ENCODE assay signal across 8 cellular contexts in the genomic region with DNA sequence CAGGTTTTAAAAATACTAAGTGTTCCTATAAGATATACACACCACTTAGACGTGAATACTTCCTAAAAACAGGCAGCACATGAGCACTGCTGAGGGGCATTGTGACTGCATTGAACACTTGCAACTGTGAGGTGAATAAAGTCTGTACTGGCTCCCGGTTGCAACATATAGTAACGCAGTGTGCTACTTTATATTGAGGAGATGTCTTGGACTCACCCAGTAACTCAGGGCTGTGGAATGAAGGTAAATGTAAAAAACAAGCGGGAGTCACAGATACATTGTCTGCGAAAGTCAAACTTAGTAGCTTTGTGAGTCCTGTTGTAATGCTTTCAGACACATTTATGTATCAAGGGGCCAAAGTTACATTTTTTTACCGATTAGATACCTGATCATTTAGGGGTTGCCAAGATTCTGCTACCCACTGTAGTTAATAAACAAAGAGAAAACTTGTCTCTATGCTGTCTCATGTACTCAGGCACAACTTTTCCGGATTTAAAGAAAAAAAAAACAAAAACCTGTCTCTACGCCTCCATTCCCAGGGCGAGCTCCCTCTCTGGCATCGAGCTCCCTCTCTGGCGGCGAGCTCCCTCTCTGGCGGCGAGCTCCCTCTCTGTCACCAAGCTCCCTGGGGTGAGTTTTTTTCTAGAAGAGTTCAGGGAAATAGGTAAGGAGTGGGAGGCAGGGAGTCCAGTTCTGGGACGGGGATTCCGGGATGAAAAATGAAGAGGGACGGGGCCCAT. TPM values are rescaled to one million over a fixed set of nuclear protein-coding genes. Genes with fewer than 3 reads are reported as not detected.
DNase-seq lines count a peak whose midpoint lies in the region; ATAC-seq and TF ChIP-seq lines count a peak whose summit lies in the region.

No MANE protein-coding gene starts in this region.

- no peak for TF ChIP-seq CTCF in activated CD8-positive, alpha-beta T cell treated with anti-CD3 and anti-CD28 coated beads for 36 hours (IDR thresholded peaks at IDR 0.05)
- no peak for TF ChIP-seq CTCF in gastroesophageal sphincter (IDR thresholded peaks at IDR 0.05)

- peak overlapping the region; percentile 95 for H3K4me3 Mint-ChIP-seq in activated naive CD4-positive, alpha-beta T cell treated with anti-CD3 and anti-CD28 coated beads, Interleukin-2, amount 50 U/mL, for 24 hours
- peak overlapping the region; percentile 90 for H3K4me3 Mint-ChIP-seq in activated CD8-positive, alpha-beta T cell treated with anti-CD3 and anti-CD28 coated beads for 36 hours

- no peak for TF ChIP-seq POLR2A in gastroesophageal sphincter (IDR thresholded peaks at IDR 0.05)

- no peak for DNase-seq in activated naive CD4-positive, alpha-beta T cell treated with anti-CD3 and anti-CD28 coated beads, Interleukin-2, amount 50 U/mL, for 16 hours
- DNase-seq in activated CD8-positive, alpha-beta T cell treated with anti-CD3 and anti-CD28 coated beads for 36 hours: no peak
- DNase-seq in NCI-H2196 (lab: John Stamatoyannopoulos, UW; ENCODE audit: unreplicated experiment) (no peak), medulla oblongata (ENCODE audit: extremely low spot score) (no peak)

- H3K9me3 ChIP-seq in gastroesophageal sphincter: no peaks in the 10 kb centered on the region
- H3K9me3 ChIP-seq in subcutaneous abdominal adipose tissue (ENCODE audit: control insufficient read depth in 5 of 5, low read length in 5 of 5): no peaks in the 10 kb centered on the region

- H3K27me3 Mint-ChIP-seq in activated naive CD4-positive, alpha-beta T cell treated with anti-CD3 and anti-CD28 coated beads, Interleukin-2, amount 50 U/mL, for 24 hours: no peaks in the 10 kb centered on the region
- no peaks in the 10 kb centered on the region for H3K27me3 Mint-ChIP-seq in activated CD8-positive, alpha-beta T cell treated with anti-CD3 and anti-CD28 coated beads for 36 hours

- 62 to 79% methylated on average over 9 to 10 of the region's 17 CpGs for WGBS in gastroesophageal sphincter (ENCODE audit: low coverage in 1 of 2), 2 donors

- peaks cover 50% of the 10 kb centered on the region for H3K4me1 Mint-ChIP-seq in activated naive CD4-positive, alpha-beta T cell treated with anti-CD3 and anti-CD28 coated beads, Interleukin-2, amount 50 U/mL, for 24 hours
- peaks cover 41% of the 10 kb centered on the region for H3K4me1 Mint-ChIP-seq in activated CD8-positive, alpha-beta T cell treated with anti-CD3 and anti-CD28 coated beads for 36 hours (ENCODE audit: low read depth)

- H3K4me3 ChIP-seq in gastroesophageal sphincter (peak overlapping the region in 1 of 2 donors; percentile 79), subcutaneous abdominal adipose tissue (ENCODE audit: low read depth in 1 of 5, low read length in 5 of 5) (peak overlapping the region in 4 of 5 donors; percentile 69 to 88 (median 80))

- no peaks in the 10 kb centered on the region for H3K9me3 Mint-ChIP-seq in activated naive CD4-positive, alpha-beta T cell treated with anti-CD3 and anti-CD28 coated beads, Interleukin-2, amount 50 U/mL, for 24 hours
- H3K9me3 Mint-ChIP-seq in activated CD8-positive, alpha-beta T cell treated with anti-CD3 and anti-CD28 coated beads for 36 hours: no peaks in the 10 kb centered on the region

- POLR2A ChIA-PET in activated CD8-positive, alpha-beta T cell treated with anti-CD3 and anti-CD28 coated beads for 36 hours (lab: Charles Lee): interaction anchor here (0.7 to 1.5 kb wide), 3 partner anchors 15 to 141 kb away, joined by 3 to 4 read pairs (median 3); a partner anchor contains a TSS

- CTCF ChIA-PET in activated CD8-positive, alpha-beta T cell treated with anti-CD3 and anti-CD28 coated beads for 36 hours (lab: Charles Lee): no interaction called here

- peaks cover 19% of the 10 kb centered on the region for H3K36me3 Mint-ChIP-seq in activated naive CD4-positive, alpha-beta T cell treated with anti-CD3 and anti-CD28 coated beads, Interleukin-2, amount 50 U/mL, for 24 hours
- H3K36me3 Mint-ChIP-seq in activated CD8-positive, alpha-beta T cell treated with anti-CD3 and anti-CD28 coated beads for 36 hours (ENCODE audit: low read depth): peaks cover 22% of the 10 kb centered on the region

- no peak for TF ChIP-seq EP300 in gastroesophageal sphincter (IDR thresholded peaks at IDR 0.05)

- intact Hi-C loops in activated CD8-positive, alpha-beta T cell treated with anti-CD3 and anti-CD28 coated beads for 36 hours (cut with micrococcal nuclease): no loop called here

- H3K27ac ChIP-seq in gastroesophageal sphincter (peak overlapping the region in 3 of 4 donors; percentile 78 to 87 (median 86)), subcutaneous abdominal adipose tissue (ENCODE audit: low read depth, low read length) (peak overlapping the region; percentile 86)

- H3K36me3 ChIP-seq in gastroesophageal sphincter (no peaks in the 10 kb centered on the region), subcutaneous abdominal adipose tissue (ENCODE audit: control insufficient read depth in 5 of 5, insufficient read depth in 5 of 5, low read length in 5 of 5) (no peaks in the 10 kb centered on the region)

- peak overlapping the region; percentile 98 for H3K27ac Mint-ChIP-seq in activated naive CD4-positive, alpha-beta T cell treated with anti-CD3 and anti-CD28 coated beads, Interleukin-2, amount 50 U/mL, for 24 hours
- H3K27ac Mint-ChIP-seq in activated CD8-positive, alpha-beta T cell treated with anti-CD3 and anti-CD28 coated beads for 36 hours: peak overlapping the region; percentile 65

- H3K4me1 ChIP-seq in gastroesophageal sphincter (no peaks in the 10 kb centered on the region), subcutaneous abdominal adipose tissue (ENCODE audit: control insufficient read depth in 5 of 5, insufficient read depth in 5 of 5, low read length in 5 of 5) (peaks cover 0 to 16% (median 11%) of the 10 kb centered on the region in 5 donors)

- peak overlapping the region; percentile 38 to 98 (median 77) for H3K9ac ChIP-seq in subcutaneous abdominal adipose tissue (ENCODE audit: low read length in 5 of 5)

- H3K27me3 ChIP-seq in gastroesophageal sphincter: no peaks in the 10 kb centered on the region
- no peaks in the 10 kb centered on the region for H3K27me3 ChIP-seq in subcutaneous abdominal adipose tissue (ENCODE audit: control insufficient read depth in 5 of 5, insufficient read depth in 4 of 5, low read length in 5 of 5)

- no peak for ATAC-seq in activated CD8-positive, alpha-beta T cell treated with anti-CD3 and anti-CD28 coated beads for 36 hours
- ATAC-seq in gastroesophageal sphincter (no peak), GM21529 (IDR thresholded peaks at IDR 0.05; ENCODE audit: unreplicated experiment) (no peak)

RNA-seq across cellular contexts. Expression of a gene that starts 16.8 kb away (rescaled TPM):
- 1,000 to 10,000 TPM; 1,275 to 1,335 TPM for total RNA-seq in activated CD8-positive, alpha-beta T cell treated with anti-CD3 and anti-CD28 coated beads for 36 hours
- total RNA-seq in gastroesophageal sphincter: 100 to 1,000 TPM; 281 to 626 (median 424) TPM
